Comparison of ENCODE assay signal across 31 cellular contexts in genomic region chr11:105636496-105636895, GRCh38. TPM values are rescaled to one million over a fixed set of nuclear protein-coding genes. Genes with fewer than 3 reads are reported as not detected.
"Had no signal": no experiment of that assay in that cellular context is flagged by ENCODE, and none has a peak within 500 bp of the region (broad histone marks: within the 10 kb centered on the region; RNA-seq: fewer than 3 reads in every experiment).

No MANE protein-coding gene starts in this region.

- H3K4me1 ChIP-seq: SJSA1 had no signal

- H3K9ac ChIP-seq: SK-N-SH had no signal

- H3K27ac ChIP-seq: PC-9, SJSA1 had no signal

- H3K4me3 ChIP-seq: MG63, PC-9, SJSA1 had no signal

- DNase-seq: Kasumi-1, KG1, MG63, NCI-H1048, NCI-H1092 treated with DMSO at 0.1 percent for 48 hours, NCI-H1105 treated with DMSO at 0.1 percent for 48 hours, NCI-H1417, NCI-H1436, NCI-H146, NCI-H1694, NCI-H187, NCI-H1930, NCI-H2029 treated with DMSO at 0.1 percent for 48 hours, NCI-H2081 treated with DMSO at 0.1 percent for 48 hours, NCI-H2107, NCI-H2171, NCI-H226, NCI-H446 treated with DMSO at 0.1 percent for 48 hours, NCI-H510A, NCI-H526 treated with DMSO at 0.1 percent for 48 hours, NCI-H748 treated with DMSO at 0.1 percent for 48 hours, NCI-H82, PC-9, Right ventricle myocardium superior, RPMI8226, SHP77 treated with DMSO at 0.1 percent for 48 hours, SK-N-SH, SW 1271 had no signal

- H3K4me2 ChIP-seq: PC-9, SK-N-SH had no signal

- H3K27me3 ChIP-seq: MG63, SJSA1 had no signal

- ATAC-seq: Panc1 had no signal

- H2AFZ ChIP-seq: PC-9 had no signal

- H3K9me3 ChIP-seq: MG63, SJSA1, SK-N-SH had no signal

- H3K36me3 ChIP-seq: MG63, SJSA1 had no signal

RNA-seq across cellular contexts. Expression of gene GRIA4, which starts 26.6 kb away (rescaled TPM):
- total RNA-seq: OCI-LY7, PC-9, Right ventricle myocardium superior, SJSA1 had no signal
